In genomic region chr20:46883847-46884246, GRCh38 we compare ENCODE assay signal across 1 cellular context.
TF ChIP-seq lines count a peak whose summit lies in the region.

No MANE protein-coding gene starts in this region.

TF ChIP-seq in IMR-90, 13 proteins besides CTCF, POLR2A, EP300 and RAD21 (continued from another document):
- TF ChIP-seq CEBPB (IDR thresholded peaks at IDR 0.05; ENCODE audit: low read depth, low read length), result no peak
